ENCODE assay signal across 2 cellular contexts in the genomic region with DNA sequence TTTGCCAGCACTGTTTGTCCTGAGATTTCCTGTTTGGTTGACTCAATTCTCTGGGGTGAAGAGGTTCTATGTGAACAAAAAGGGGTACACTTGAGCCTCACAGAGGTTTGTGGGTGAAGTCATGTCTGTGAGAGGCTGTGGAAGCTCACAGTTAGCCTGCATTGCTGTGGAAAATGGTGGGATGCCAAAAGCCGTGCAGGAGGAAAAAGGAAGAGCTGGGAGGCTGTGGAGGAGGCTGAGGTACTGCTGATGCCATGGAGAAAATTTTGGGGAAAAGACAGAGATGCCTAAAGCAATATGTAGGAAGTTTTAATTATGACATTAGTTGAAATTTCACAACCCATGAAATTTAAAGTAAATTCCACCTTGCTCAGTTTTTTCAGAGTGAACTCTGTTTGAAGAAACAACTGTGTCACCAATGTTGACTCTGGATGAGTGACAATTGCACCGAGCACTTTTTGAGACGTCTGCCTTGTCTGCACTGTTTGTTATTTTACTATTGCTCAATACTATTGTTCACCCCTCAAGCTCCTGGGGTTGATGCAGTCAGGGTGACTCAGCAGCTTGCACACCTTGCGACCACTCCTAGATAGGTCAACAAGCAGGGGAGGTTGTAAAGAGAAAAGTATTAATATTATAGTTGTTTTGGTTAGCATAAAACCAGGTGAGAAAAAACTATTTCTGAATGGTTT.
TF ChIP-seq lines count a peak whose summit lies in the region.
"Not testable (repeated sequence)": the region's sequence is repeated elsewhere in the genome, so short reads cannot be mapped to it uniquely, and the experiment has no call there.

No MANE protein-coding gene starts in this region.

TF ChIP-seq in HCT116, 20 proteins besides CTCF, POLR2A, EP300 and RAD21:
- peak; percentile 74; the same call in 1 of the 2 replicates for TF ChIP-seq CEBPB (IDR thresholded peaks at IDR 0.05; ENCODE audit: low read depth)

TF ChIP-seq in K562, 482 proteins besides CTCF, POLR2A, EP300 and RAD21:
- TF ChIP-seq CEBPG (CRISPR knock-in tag; IDR thresholded peaks at IDR 0.05): not testable (repeated sequence)
- peak in 1 of 2 experiments; percentile 53; a peak in 1 of 4 replicates for TF ChIP-seq CEBPG (tag; conservative IDR thresholded peaks at IDR 0.05 in 1 of 2, IDR thresholded peaks at IDR 0.05 in 1 of 2)
- TF ChIP-seq CEBPB (tag; IDR thresholded peaks at IDR 0.05): peak; percentile 77
- TF ChIP-seq, protein P1, sequence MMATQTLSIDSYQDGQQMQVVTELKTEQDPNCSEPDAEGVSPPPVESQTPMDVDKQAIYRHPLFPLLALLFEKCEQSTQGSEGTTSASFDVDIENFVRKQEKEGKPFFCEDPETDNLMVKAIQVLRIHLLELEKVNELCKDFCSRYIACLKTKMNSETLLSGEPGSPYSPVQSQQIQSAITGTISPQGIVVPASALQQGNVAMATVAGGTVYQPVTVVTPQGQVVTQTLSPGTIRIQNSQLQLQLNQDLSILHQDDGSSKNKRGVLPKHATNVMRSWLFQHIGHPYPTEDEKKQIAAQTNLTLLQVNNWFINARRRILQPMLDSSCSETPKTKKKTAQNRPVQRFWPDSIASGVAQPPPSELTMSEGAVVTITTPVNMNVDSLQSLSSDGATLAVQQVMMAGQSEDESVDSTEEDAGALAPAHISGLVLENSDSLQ (IDR thresholded peaks at IDR 0.05): peak; percentile 16; the same call in 1 of the 2 replicates
- TF ChIP-seq NFE2 (IDR thresholded peaks at IDR 0.05; ENCODE audit: low read depth): peak; percentile 62
TF ChIP-seq in K562: peak in this region for 4; not testable (repeated sequence) for 478.
